ENCODE assay signal across 1 cellular context in the genomic region with DNA sequence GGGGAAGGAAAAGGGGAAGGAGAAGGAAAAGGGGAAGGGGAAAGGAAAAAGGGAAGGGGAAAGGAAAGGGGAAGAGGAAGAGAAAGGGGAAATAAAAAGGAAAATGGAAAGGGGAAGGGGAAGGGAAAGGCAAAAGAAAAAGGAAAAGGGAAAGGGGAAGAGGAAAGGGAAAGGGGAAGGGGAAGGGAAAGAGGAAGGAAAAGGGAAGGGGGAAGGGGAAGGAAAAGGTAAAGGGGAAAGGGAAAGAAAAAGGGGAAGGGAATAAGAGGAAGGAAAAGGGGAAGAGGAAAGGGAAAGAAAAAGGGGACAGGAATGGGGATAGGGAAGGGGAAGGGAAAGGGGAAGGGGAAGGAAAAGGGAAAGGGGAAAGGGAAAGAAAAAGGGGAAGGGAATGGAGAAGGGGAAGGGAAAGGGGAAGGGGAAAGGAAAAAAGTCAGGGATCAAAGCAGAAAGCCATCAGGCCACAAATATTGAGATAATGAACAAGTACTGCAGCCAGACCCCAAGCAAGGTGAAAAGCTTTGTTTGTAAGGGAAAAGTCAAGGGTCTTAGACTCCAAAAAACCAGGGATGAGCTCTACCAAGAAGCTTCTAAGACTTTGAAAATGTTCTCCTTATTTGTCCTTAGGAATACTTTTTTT.
TF ChIP-seq lines count a peak whose summit lies in the region.

No MANE protein-coding gene starts in this region.

TF ChIP-seq in SK-N-SH, 30 proteins besides CTCF, POLR2A, EP300 and RAD21:
- TF ChIP-seq REST (IDR thresholded peaks at IDR 0.05; ENCODE audit: low read depth, low read length) (no peak), FOXJ3 (CRISPR knock-in tag; IDR thresholded peaks at IDR 0.05) (no peak), RFX5 (IDR thresholded peaks at IDR 0.05; ENCODE audit: low read length) (no peak), RXRA (IDR thresholded peaks at IDR 0.05; ENCODE audit: borderline replicate concordance, low read depth) (no peak), EZH2phosphoT487 (IDR thresholded peaks at IDR 0.05; ENCODE audit: borderline replicate concordance, low read depth) (no peak), ELF1 (IDR thresholded peaks at IDR 0.05) (no peak), YY1 (IDR thresholded peaks at IDR 0.05; ENCODE audit: low read depth) (no peak), USF1 (IDR thresholded peaks at IDR 0.05; ENCODE audit: borderline replicate concordance, low read depth) (no peak), RCOR1 (IDR thresholded peaks at IDR 0.05; ENCODE audit: low read length) (no peak), GATA2 (CRISPR knock-in tag; IDR thresholded peaks at IDR 0.05) (no peak), JUND (IDR thresholded peaks at IDR 0.05) (no peak), TCF12 (IDR thresholded peaks at IDR 0.05) (no peak), GABPA (IDR thresholded peaks at IDR 0.05; ENCODE audit: low read depth) (no peak), MXI1 (IDR thresholded peaks at IDR 0.05; ENCODE audit: low read depth, low read length) (no peak), SMC3 (IDR thresholded peaks at IDR 0.05; ENCODE audit: low read depth, low read length) (no peak), POLR2AphosphoS5 (IDR thresholded peaks at IDR 0.05; ENCODE audit: low read depth, low read length) (no peak), MAX (IDR thresholded peaks at IDR 0.05; ENCODE audit: low read depth) (no peak), TEAD4 (IDR thresholded peaks at IDR 0.05; ENCODE audit: borderline replicate concordance, insufficient read depth) (no peak)
- TF ChIP-seq, protein P1, sequence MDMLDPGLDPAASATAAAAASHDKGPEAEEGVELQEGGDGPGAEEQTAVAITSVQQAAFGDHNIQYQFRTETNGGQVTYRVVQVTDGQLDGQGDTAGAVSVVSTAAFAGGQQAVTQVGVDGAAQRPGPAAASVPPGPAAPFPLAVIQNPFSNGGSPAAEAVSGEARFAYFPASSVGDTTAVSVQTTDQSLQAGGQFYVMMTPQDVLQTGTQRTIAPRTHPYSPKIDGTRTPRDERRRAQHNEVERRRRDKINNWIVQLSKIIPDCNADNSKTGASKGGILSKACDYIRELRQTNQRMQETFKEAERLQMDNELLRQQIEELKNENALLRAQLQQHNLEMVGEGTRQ (IDR thresholded peaks at IDR 0.05; ENCODE audit: borderline replicate concordance, low read depth, low read length): no peak
TF ChIP-seq in SK-N-SH: peak in this region for 0.
